In genomic region chr20:967796-968742, GRCh38 we compare ENCODE assay signal across 11 cellular contexts. TPM values are rescaled to one million over a fixed set of nuclear protein-coding genes. Genes with fewer than 3 reads are reported as not detected.
DNase-seq lines count a peak whose midpoint lies in the region; ATAC-seq and TF ChIP-seq lines count a peak whose summit lies in the region.
"Had no signal": no experiment of that assay in that cellular context is flagged by ENCODE, and none has a peak within 500 bp of the region (broad histone marks: within the 10 kb centered on the region; RNA-seq: fewer than 3 reads in every experiment).

No MANE protein-coding gene starts in this region.

- H3K36me3 Mint-ChIP-seq in WTC11: peaks cover 5% of the 10 kb centered on the region; the same call in 1 of the 2 replicates
- H3K36me3 Mint-ChIP-seq: activated naive CD8-positive, alpha-beta T cell; naive thymus-derived CD4-positive, alpha-beta T cell had no signal

- no peak overlapping the region for H3K4me3 Mint-ChIP-seq in WTC11
- H3K4me3 Mint-ChIP-seq: activated naive CD8-positive, alpha-beta T cell; naive thymus-derived CD4-positive, alpha-beta T cell had no signal

- POLR2A ChIA-PET in WTC11 (lab: Charles Lee): no interaction called here

- no peak for TF ChIP-seq CTCF in WTC11 (IDR thresholded peaks at IDR 0.05)

- CTCF ChIA-PET in WTC11 (lab: Charles Lee): interaction anchor here (0.6 to 0.8 kb wide), 2 partner anchors 9 to 15 kb away, joined by 3 read pairs; no protein-coding TSS in a partner anchor

- peak; percentile 71 for ATAC-seq in WTC11
- ATAC-seq in HG03045 (IDR thresholded peaks at IDR 0.05; ENCODE audit: unreplicated experiment): no peak
- no peak for ATAC-seq in GM18873 (IDR thresholded peaks at IDR 0.05; ENCODE audit: low FRiP score, unreplicated experiment)
- ATAC-seq: naive thymus-derived CD4-positive, alpha-beta T cell had no signal

- DNase-seq in NCI-H2029 (lab: John Stamatoyannopoulos, UW) (peak; percentile 16), NCI-H2029 treated with DMSO at 0.1 percent for 48 hours (lab: John Stamatoyannopoulos, UW) (no peak), WTC11 (ENCODE audit: low spot score) (no peak), left kidney (ENCODE audit: low read depth, low spot score) (peak; percentile 63), UCSD-AML1 (lab: John Stamatoyannopoulos, UW; ENCODE audit: unreplicated experiment) (no peak)
- DNase-seq in Jurkat, Clone E6-1 (ENCODE audit: low read depth, low spot score): peak; percentile 67

- H3K4me1 Mint-ChIP-seq in WTC11: no peaks in the 10 kb centered on the region
- H3K4me1 Mint-ChIP-seq: naive thymus-derived CD4-positive, alpha-beta T cell had no signal

- no peak overlapping the region for H3K27ac Mint-ChIP-seq in WTC11
- H3K27ac Mint-ChIP-seq: activated naive CD8-positive, alpha-beta T cell; naive thymus-derived CD4-positive, alpha-beta T cell had no signal

- peaks cover 11% of the 10 kb centered on the region for H3K9me3 Mint-ChIP-seq in WTC11

- H3K4me3 ChIP-seq in Jurkat, Clone E6-1 (ENCODE audit: low read length): no peak overlapping the region

- H3K27me3 Mint-ChIP-seq in WTC11 (ENCODE audit: low read depth): peaks cover 3% of the 10 kb centered on the region

TF ChIP-seq in WTC11, 78 proteins besides CTCF, POLR2A, EP300 and RAD21 (continues in another document):
- TF ChIP-seq ZMAT4 (CRISPR knock-in tag; IDR thresholded peaks at IDR 0.05): no peak
- TF ChIP-seq ZNF281 (CRISPR knock-in tag; IDR thresholded peaks at IDR 0.05): no peak
- peak; percentile 96 for TF ChIP-seq USF1 (CRISPR knock-in tag; IDR thresholded peaks at IDR 0.05)
- no peak for TF ChIP-seq JUN (CRISPR knock-in tag; IDR thresholded peaks at IDR 0.05)
- no peak for TF ChIP-seq FOXJ3 (CRISPR knock-in tag; IDR thresholded peaks at IDR 0.05; ENCODE audit: borderline replicate concordance)
- TF ChIP-seq FOXK1 (CRISPR knock-in tag; IDR thresholded peaks at IDR 0.05): no peak
- TF ChIP-seq GTF2I (CRISPR knock-in tag; conservative IDR thresholded peaks at IDR 0.05): peak; percentile 74
- peak; percentile 96 for TF ChIP-seq USF2 (CRISPR knock-in tag; IDR thresholded peaks at IDR 0.05)
- TF ChIP-seq NFATC4 (CRISPR knock-in tag; IDR thresholded peaks at IDR 0.05): no peak
- TF ChIP-seq NFYB (CRISPR knock-in tag; conservative IDR thresholded peaks at IDR 0.05; ENCODE audit: low read depth): peak; percentile 60
- TF ChIP-seq SOX15 (CRISPR knock-in tag; IDR thresholded peaks at IDR 0.05): no peak
- TF ChIP-seq TCF7 (CRISPR knock-in tag; IDR thresholded peaks at IDR 0.05; ENCODE audit: low read depth): no peak
- TF ChIP-seq PRDM15 (CRISPR knock-in tag; IDR thresholded peaks at IDR 0.05): no peak
- no peak for TF ChIP-seq PREB (CRISPR knock-in tag; IDR thresholded peaks at IDR 0.05; ENCODE audit: borderline replicate concordance)
- no peak for TF ChIP-seq AR (CRISPR knock-in tag; IDR thresholded peaks at IDR 0.05)

RNA-seq across cellular contexts. Expression of gene RSPO4, which starts 34.0 kb away (rescaled TPM):
- not detected for polyA plus RNA-seq in Jurkat, Clone E6-1 (2012; ENCODE audit: insufficient read depth, insufficient read length)
- 4.5 to 9.0 TPM (median 8.5 TPM) in 3 replicates for total RNA-seq in WTC11 (2021)
- total RNA-seq: T-helper 1 cell treated with Interleukin-12 subunit alpha and Interleukin-12 subunit beta and Interleukin-4 antibody, amounts not matched to agents 30 ng/mL and 1 ng/mL, for 36 hours had no signal
- polyA plus RNA-seq: naive thymus-derived CD4-positive, alpha-beta T cell had no signal

RNA-seq across cellular contexts. Expression of gene ANGPT4, which starts 51.9 kb away (rescaled TPM):
- polyA plus RNA-seq in Jurkat, Clone E6-1 (2012; ENCODE audit: insufficient read depth, insufficient read length): not detected
- total RNA-seq in WTC11 (2021): 0.20 to 0.32 TPM (median 0.25 TPM) in 3 replicates
- total RNA-seq: naive thymus-derived CD4-positive, alpha-beta T cell; T-helper 1 cell treated with Interleukin-12 subunit alpha and Interleukin-12 subunit beta and Interleukin-4 antibody, amounts not matched to agents 30 ng/mL and 1 ng/mL, for 36 hours had no signal
- polyA plus RNA-seq: naive thymus-derived CD4-positive, alpha-beta T cell had no signal

Comparison
In these comparisons a context has a peak if more than half of its experiments do, and no peak if none do; other contexts are left out.
1. DNase-seq: peak in NCI-H2029 (single experiment), Jurkat, Clone E6-1 (single experiment) and left kidney (single experiment); none in NCI-H2029 treated with DMSO at 0.1 percent for 48 hours (single experiment), WTC11 (single experiment) and UCSD-AML1 (single experiment).